In genomic region chr1:192066202-192066601, GRCh38 we compare ENCODE assay signal across 21 cellular contexts.
DNase-seq lines count a peak whose midpoint lies in the region; ATAC-seq and TF ChIP-seq lines count a peak whose summit lies in the region.
"Had no signal": no experiment of that assay in that cellular context is flagged by ENCODE, and none has a peak within 500 bp of the region (broad histone marks: within the 10 kb centered on the region; RNA-seq: fewer than 3 reads in every experiment).

No MANE protein-coding gene starts in this region.

- no peak overlapping the region for H3K27ac Mint-ChIP-seq in stimulated activated naive CD8-positive, alpha-beta T cell treated with anti-CD3 and anti-CD28 coated beads, Interleukin-15, amount 100 ng/mL, for 72 hours
- no peak overlapping the region for H3K27ac Mint-ChIP-seq in CD8-positive, alpha-beta memory T cell
- H3K27ac Mint-ChIP-seq: CD4-positive, alpha-beta T cell; T-helper 17 cell had no signal

- no peak overlapping the region for H3K4me3 Mint-ChIP-seq in stimulated activated naive CD8-positive, alpha-beta T cell treated with anti-CD3 and anti-CD28 coated beads, Interleukin-15, amount 100 ng/mL, for 72 hours
- no peak overlapping the region for H3K4me3 Mint-ChIP-seq in CD8-positive, alpha-beta memory T cell
- H3K4me3 Mint-ChIP-seq: CD4-positive, alpha-beta T cell; T-helper 17 cell had no signal

- CTCF ChIA-PET in CD8-positive, alpha-beta memory T cell (lab: Charles Lee) = no interaction called here

- no peak overlapping the region for H3K27ac ChIP-seq in HL-60 (replicated peaks)
- H3K27ac ChIP-seq in CD8-positive, alpha-beta memory T cell (ENCODE audit: low read depth, low read length) = no peak overlapping the region
- H3K27ac ChIP-seq: A549, SJSA1 had no signal

- H3K4me3 ChIP-seq in HL-60 (replicated peaks; ENCODE audit: insufficient read depth, low read length) = no peak overlapping the region
- H3K4me3 ChIP-seq in epithelial cell of esophagus (ENCODE audit: low read length) = no peak overlapping the region
- no peak overlapping the region for H3K4me3 ChIP-seq in CD8-positive, alpha-beta memory T cell (ENCODE audit: low read length)
- H3K4me3 ChIP-seq: A549, SJSA1 had no signal

- no peaks in the 10 kb centered on the region for H3K27me3 Mint-ChIP-seq in stimulated activated naive CD8-positive, alpha-beta T cell treated with anti-CD3 and anti-CD28 coated beads, Interleukin-15, amount 100 ng/mL, for 72 hours
- no peaks in the 10 kb centered on the region for H3K27me3 Mint-ChIP-seq in CD8-positive, alpha-beta memory T cell
- H3K27me3 Mint-ChIP-seq: CD4-positive, alpha-beta T cell; T-helper 17 cell had no signal

- POLR2A ChIA-PET in CD8-positive, alpha-beta memory T cell (lab: Charles Lee) = no interaction called here

- H3K36me3 Mint-ChIP-seq in CD8-positive, alpha-beta memory T cell = no peaks in the 10 kb centered on the region

- H3K27me3 ChIP-seq in HL-60 (ENCODE audit: insufficient read depth, poor library complexity, severe bottlenecking) = no peaks in the 10 kb centered on the region
- H3K27me3 ChIP-seq in CD8-positive, alpha-beta memory T cell (ENCODE audit: insufficient read depth, low read length, poor library complexity, severe bottlenecking) = no peaks in the 10 kb centered on the region
- H3K27me3 ChIP-seq: SJSA1 had no signal

- H3K9me3 Mint-ChIP-seq in stimulated activated naive CD8-positive, alpha-beta T cell treated with anti-CD3 and anti-CD28 coated beads, Interleukin-15, amount 100 ng/mL, for 72 hours = no peaks in the 10 kb centered on the region
- peaks cover 0 to 8% (median 4%) of the 10 kb centered on the region in 5 donors for H3K9me3 Mint-ChIP-seq in CD8-positive, alpha-beta memory T cell
- H3K9me3 Mint-ChIP-seq: CD4-positive, alpha-beta T cell had no signal

- H3K9me3 ChIP-seq in CD8-positive, alpha-beta memory T cell (ENCODE audit: low read length) = no peaks in the 10 kb centered on the region
- H3K9me3 ChIP-seq: A549, SJSA1 had no signal

- no peaks in the 10 kb centered on the region for H3K4me1 ChIP-seq in CD8-positive, alpha-beta memory T cell (ENCODE audit: insufficient read depth, low read length)
- H3K4me1 ChIP-seq: A549, SJSA1 had no signal

- TF ChIP-seq CTCF in HL-60 (IDR thresholded peaks at IDR 0.05; ENCODE audit: insufficient read depth, low read length) = no peak
- TF ChIP-seq CTCF in epithelial cell of esophagus (IDR thresholded peaks at IDR 0.05; ENCODE audit: insufficient read depth, low read depth, low read length, missing control alignments) = no peak

- ATAC-seq in stimulated activated naive CD8-positive, alpha-beta T cell treated with anti-CD3 and anti-CD28 coated beads, Interleukin-15, amount 100 ng/mL, for 72 hours = no peak
- no peak for ATAC-seq in GM19351 (IDR thresholded peaks at IDR 0.05; ENCODE audit: unreplicated experiment)
- ATAC-seq: A549, HepG2, PC-3, T-helper 17 cell had no signal

- DNase-seq in EL = peak; percentile 12
- DNase-seq in HL-60 (ENCODE audit: low read depth in 1 of 2, low spot score in 1 of 2) = peak; percentile 7 to 11
- peak; percentile 92 for DNase-seq in OCI-M1 (lab: John Stamatoyannopoulos, UW)
- peak; percentile 47 for DNase-seq in epithelial cell of esophagus (ENCODE audit: low read depth)
- no peak for DNase-seq in stimulated activated naive CD8-positive, alpha-beta T cell treated with anti-CD3 and anti-CD28 coated beads, Interleukin-15, amount 100 ng/mL, for 72 hours
- no peak for DNase-seq in CD8-positive, alpha-beta memory T cell
- DNase-seq in NCI-H2107 (lab: John Stamatoyannopoulos, UW) = no peak
- DNase-seq: CD4-positive, alpha-beta T cell; DMS153; HCEC 1CT; NCI-H1092 treated with DMSO at 0.1 percent for 48 hours; NCI-H1694; NCI-H2081 treated with DMSO at 0.1 percent for 48 hours; NCI-H2227 treated with DMSO at 0.1 percent for 48 hours; NCI-H524 treated with DMSO at 0.1 percent for 48 hours; PC-3; T-helper 17 cell had no signal

- no peaks in the 10 kb centered on the region for H3K36me3 ChIP-seq in CD8-positive, alpha-beta memory T cell (ENCODE audit: insufficient read depth, low read length)
- H3K36me3 ChIP-seq: SJSA1 had no signal

- no peaks in the 10 kb centered on the region for H3K4me1 Mint-ChIP-seq in stimulated activated naive CD8-positive, alpha-beta T cell treated with anti-CD3 and anti-CD28 coated beads, Interleukin-15, amount 100 ng/mL, for 72 hours
- H3K4me1 Mint-ChIP-seq in CD8-positive, alpha-beta memory T cell = no peaks in the 10 kb centered on the region
- H3K4me1 Mint-ChIP-seq: T-helper 17 cell had no signal

Comparison
In these comparisons a context has a peak if more than half of its experiments do, and no peak if none do; other contexts are left out.
1. DNase-seq: peak in EL (single experiment), HL-60 (2 of 2), OCI-M1 (single experiment) and epithelial cell of esophagus (single experiment); none in stimulated activated naive CD8-positive, alpha-beta T cell treated with anti-CD3 and anti-CD28 coated beads, Interleukin-15, amount 100 ng/mL, for 72 hours (0 of 2), CD8-positive, alpha-beta memory T cell (0 of 5) and NCI-H2107 (single experiment).